Comparison of ENCODE assay signal across 10 cellular contexts in genomic region chr1:32742956-32743355, GRCh38. TPM values are rescaled to one million over a fixed set of nuclear protein-coding genes. Genes with fewer than 3 reads are reported as not detected.
A peak's percentile ranks its signal among the peaks of the same experiment; 100 is the strongest.
DNase-seq lines count a peak whose midpoint lies in the region; ATAC-seq and TF ChIP-seq lines count a peak whose summit lies in the region.
"Had no signal": no experiment of that assay in that cellular context is flagged by ENCODE, and none has a peak within 500 bp of the region (broad histone marks: within the 10 kb centered on the region; RNA-seq: fewer than 3 reads in every experiment).

No MANE protein-coding gene starts in this region.

- H3K18ac ChIP-seq in neuronal stem cell (ENCODE audit: low read length): peak overlapping the region; percentile 7

- no peaks in the 10 kb centered on the region for H3K27me3 ChIP-seq in NT2/D1 (ENCODE audit: insufficient read depth, insufficient read length)
- H3K27me3 ChIP-seq in esophagus muscularis mucosa: no peaks in the 10 kb centered on the region
- peaks cover 0 to 14% (median 13%) of the 10 kb centered on the region in 3 experiments for H3K27me3 ChIP-seq in neuronal stem cell (ENCODE audit: control insufficient read depth in 3 of 3, insufficient read depth in 3 of 3, low read depth in 1 of 3, low read length in 3 of 3)

- H3K14ac ChIP-seq in neuronal stem cell (ENCODE audit: low read length): no peak overlapping the region

- peak overlapping the region; percentile 92 to 96 (median 94) for H3K27ac ChIP-seq in esophagus muscularis mucosa (replicated peaks in 1 of 4)
- H3K27ac ChIP-seq in neuronal stem cell (replicated peaks; ENCODE audit: low read length): no peak overlapping the region
- H3K27ac ChIP-seq: HL-60 had no signal

- H3K23ac ChIP-seq in neuronal stem cell (ENCODE audit: low read depth, low read length, poor library complexity): no peak overlapping the region

- no peak overlapping the region for H3K4ac ChIP-seq in neuronal stem cell (ENCODE audit: low read length)

- peak overlapping the region; percentile 87 for H3K9ac ChIP-seq in NT2/D1 (ENCODE audit: insufficient read length, low read depth)
- H3K9ac ChIP-seq in neuronal stem cell (ENCODE audit: low read depth, low read length, poor library complexity): no peak overlapping the region

- H4K91ac ChIP-seq in neuronal stem cell (ENCODE audit: low read depth, low read length, poor library complexity): no peak overlapping the region

- intact Hi-C loops in esophagus muscularis mucosa (cut with DNase I): no loop called here

- H3K79me1 ChIP-seq in neuronal stem cell (ENCODE audit: low read depth, low read length): no peaks in the 10 kb centered on the region

- WGBS in esophagus muscularis mucosa: 74% methylated on average over 4 of the region's 4 CpGs
- WGBS in neuronal stem cell (ENCODE audit: extremely low coverage in 2 of 2, insufficient read length in 2 of 2, insufficient replicate concordance in 1 of 2), 2 donors: no CpG with 5 or more reads among the region's 4 CpGs

- no peak overlapping the region for H2BK15ac ChIP-seq in neuronal stem cell (ENCODE audit: low read length)

- no peak for TF ChIP-seq POLR2A in esophagus muscularis mucosa (IDR thresholded peaks at IDR 0.05; ENCODE audit: low read depth)

- ATAC-seq in HG02981 (IDR thresholded peaks at IDR 0.05; ENCODE audit: unreplicated experiment) (no peak), GM21529 (IDR thresholded peaks at IDR 0.05; ENCODE audit: unreplicated experiment) (no peak)

- H4K8ac ChIP-seq in neuronal stem cell (ENCODE audit: low read depth, low read length): no peak overlapping the region

- H3K4me3 ChIP-seq in NT2/D1 (ENCODE audit: insufficient read length, low read depth): peak overlapping the region; percentile 74
- H3K4me3 ChIP-seq in esophagus muscularis mucosa: peak overlapping the region; percentile 82 to 91 (median 88)
- H3K4me3 ChIP-seq in neuronal stem cell (ENCODE audit: low read length in 2 of 2): peak overlapping the region in 1 of 2 donors; percentile 49

- H3K9me3 ChIP-seq in NT2/D1 (ENCODE audit: insufficient read depth, low read length): no peaks in the 10 kb centered on the region
- no peaks in the 10 kb centered on the region for H3K9me3 ChIP-seq in esophagus muscularis mucosa
- no peaks in the 10 kb centered on the region for H3K9me3 ChIP-seq in neuronal stem cell (replicated peaks in 1 of 2; ENCODE audit: control insufficient read depth in 2 of 2, insufficient read depth in 1 of 2, low read depth in 1 of 2, low read length in 2 of 2)

- H2BK5ac ChIP-seq in neuronal stem cell (ENCODE audit: low read length): peak overlapping the region; percentile 29

- no peak for TF ChIP-seq CTCF in esophagus muscularis mucosa (IDR thresholded peaks at IDR 0.05)

- no peak overlapping the region for H2BK12ac ChIP-seq in neuronal stem cell (ENCODE audit: low read length)

- no peak overlapping the region for H2AFZ ChIP-seq in neuronal stem cell (ENCODE audit: low read length)

- peaks cover 30% of the 10 kb centered on the region for H3K4me1 ChIP-seq in NT2/D1 (ENCODE audit: insufficient read depth, insufficient read length)
- peaks cover 24 to 38% (median 30%) of the 10 kb centered on the region in 4 donors for H3K4me1 ChIP-seq in esophagus muscularis mucosa
- H3K4me1 ChIP-seq in neuronal stem cell (ENCODE audit: control insufficient read depth in 2 of 2, insufficient read depth in 1 of 2, low read depth in 1 of 2, low read length in 2 of 2): peaks cover 16 to 21% of the 10 kb centered on the region in 2 donors

- no peak for TF ChIP-seq EP300 in esophagus muscularis mucosa (IDR thresholded peaks at IDR 0.05)

- no peak overlapping the region for H3K4me2 ChIP-seq in neuronal stem cell (ENCODE audit: insufficient read depth, low read length, poor library complexity, severe bottlenecking)

- DNase-seq in CD1c-positive myeloid dendritic cell (ENCODE audit: extremely low spot score) (peak; percentile 46), NT2/D1 (ENCODE audit: low read depth, low spot score) (no peak), esophagus muscularis mucosa (ENCODE audit: extremely low spot score) (no peak), neuronal stem cell (ENCODE audit: low spot score) (no peak), NCI-H226 (no peak), GM19238 (ENCODE audit: insufficient read length, low spot score) (no peak)
- DNase-seq: T1000 had no signal

- peak overlapping the region; percentile 24 for H2AK5ac ChIP-seq in neuronal stem cell (ENCODE audit: low read depth, low read length)

- H3K36me3 ChIP-seq in NT2/D1 (ENCODE audit: insufficient read depth, insufficient read length, low read length) (peaks cover 20% of the 10 kb centered on the region), esophagus muscularis mucosa (no peaks in the 10 kb centered on the region), neuronal stem cell (replicated peaks in 1 of 2; ENCODE audit: control insufficient read depth in 2 of 2, insufficient read depth in 2 of 2, low read length in 2 of 2) (no peaks in the 10 kb centered on the region)

- peak overlapping the region; percentile 68 for H2BK120ac ChIP-seq in neuronal stem cell (ENCODE audit: low read depth, low read length)

RNA-seq across cellular contexts. Expression of gene SYNC, which starts 40.4 kb away (rescaled TPM):
- total RNA-seq in esophagus muscularis mucosa: 100 to 1,000 TPM; 111 to 201 (median 153) TPM
- polyA plus RNA-seq in neuronal stem cell (2013, experiment 1 of 2): 0.03 TPM
- polyA plus RNA-seq in neuronal stem cell (2013, experiment 2 of 2): 0.03 TPM
